ENCODE assay signal across 25 cellular contexts in the genomic region with DNA sequence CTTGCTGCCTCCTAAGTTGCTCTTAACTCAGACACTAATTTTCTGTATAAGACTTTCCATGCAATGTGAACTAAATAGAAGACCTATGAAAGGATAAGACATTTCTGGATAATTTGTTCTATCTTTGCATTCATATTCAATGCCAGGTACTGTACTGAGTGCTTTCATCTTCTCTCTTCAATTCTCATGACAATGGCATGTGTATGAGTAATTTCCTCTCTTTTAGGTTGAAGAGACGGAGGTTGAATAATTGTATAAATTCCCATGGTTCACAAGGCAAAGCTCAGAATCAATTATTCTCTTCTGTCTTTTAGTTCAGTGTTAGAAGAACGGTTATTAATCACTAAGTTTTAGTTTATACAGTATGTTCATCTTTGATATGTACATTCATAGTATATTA. TPM values are rescaled to one million over a fixed set of nuclear protein-coding genes. Genes with fewer than 3 reads are reported as not detected.
DNase-seq lines count a peak whose midpoint lies in the region; ATAC-seq, FAIRE-seq and TF ChIP-seq lines count a peak whose summit lies in the region.
"Had no signal": no experiment of that assay in that cellular context is flagged by ENCODE, and none has a peak within 500 bp of the region (broad histone marks: within the 10 kb centered on the region; RNA-seq: fewer than 3 reads in every experiment).

No MANE protein-coding gene starts in this region.

- peak overlapping the region; percentile 52 for H3K4me2 ChIP-seq in keratinocyte (ENCODE audit: control insufficient read depth, extremely low read depth, insufficient read depth, low read depth, low read length)

- CTCF ChIA-PET in MCF 10A (lab: Yijun Ruan, JAX) = interaction anchor here (0.6 kb wide), 1 partner anchor 1354 kb away, joined by 3 read pairs; no protein-coding TSS in a partner anchor

- H3K4me3 ChIP-seq in breast epithelium (no peak overlapping the region), astrocyte of the spinal cord (ENCODE audit: low read depth, low read length) (no peak overlapping the region), keratinocyte (ENCODE audit: control insufficient read depth in 2 of 3, extremely low read depth in 1 of 3, insufficient read depth in 2 of 3, low read depth in 1 of 3, low read length in 3 of 3) (peak overlapping the region in 1 of 3 experiments; percentile 15)

- no peak overlapping the region for H3K4me3 Mint-ChIP-seq in MCF 10A (ENCODE audit: unreplicated experiment)
- H3K4me3 Mint-ChIP-seq: activated CD4-positive, alpha-beta memory T cell treated with anti-CD3 and anti-CD28 coated beads for 36 hours; activated naive CD4-positive, alpha-beta T cell treated with anti-CD3 and anti-CD28 coated beads, Interleukin-2, amount 10 ng/mL, durations not matched to agents 7 days and 5 days; IgD-negative memory B cell; immature natural killer cell; naive thymus-derived CD4-positive, alpha-beta T cell; T-helper 1 cell treated with Interleukin-12 subunit alpha and Interleukin-12 subunit beta and Interleukin-4 antibody, amounts not matched to agents 30 μg/mL and 1 μg/mL, for 36 hours had no signal

- no peak overlapping the region for H3K9ac ChIP-seq in keratinocyte (ENCODE audit: control insufficient read depth, extremely low read depth, insufficient read depth, low read length)

- H3K27ac ChIP-seq in breast epithelium (no peak overlapping the region), keratinocyte (ENCODE audit: control insufficient read depth, insufficient read depth, low read length) (peak overlapping the region; percentile 26)
- H3K27ac ChIP-seq: 22Rv1, C4-2B, WERI-Rb-1 had no signal

- H3K79me2 ChIP-seq in keratinocyte (ENCODE audit: control insufficient read depth, insufficient read depth, low read length) = no peaks in the 10 kb centered on the region

- H3K9me3 ChIP-seq in breast epithelium (no peaks in the 10 kb centered on the region), keratinocyte (ENCODE audit: control insufficient read depth, low read depth, low read length) (no peaks in the 10 kb centered on the region)

- intact Hi-C loops in MCF 10A (cut with micrococcal nuclease) = loop anchor here (2.0 kb wide), 1 partner anchor 39 kb away; the partner anchor contains the start of gene FGF5
- intact Hi-C loops in breast epithelium (cut with DNase I; ENCODE audit: low total_unique reads) = no loop called here

- peak overlapping the region; percentile 11 for H3K27ac Mint-ChIP-seq in MCF 10A (ENCODE audit: low read depth, unreplicated experiment)
- H3K27ac Mint-ChIP-seq: activated CD4-positive, alpha-beta memory T cell treated with anti-CD3 and anti-CD28 coated beads for 36 hours; activated naive CD4-positive, alpha-beta T cell treated with anti-CD3 and anti-CD28 coated beads, Interleukin-2, amount 10 ng/mL, durations not matched to agents 7 days and 5 days; IgD-negative memory B cell; immature natural killer cell; naive thymus-derived CD4-positive, alpha-beta T cell; T-helper 1 cell treated with Interleukin-12 subunit alpha and Interleukin-12 subunit beta and Interleukin-4 antibody, amounts not matched to agents 30 μg/mL and 1 μg/mL, for 36 hours had no signal

- H3K27me3 ChIP-seq in breast epithelium (no peaks in the 10 kb centered on the region), keratinocyte (ENCODE audit: control insufficient read depth, extremely low read depth, insufficient read depth, low read length) (no peaks in the 10 kb centered on the region)

- H3K36me3 ChIP-seq in breast epithelium (no peaks in the 10 kb centered on the region), keratinocyte (ENCODE audit: control insufficient read depth in 2 of 2, extremely low read depth in 1 of 2, insufficient read depth in 2 of 2, low read length in 2 of 2) (no peaks in the 10 kb centered on the region)
- H3K36me3 ChIP-seq: WERI-Rb-1 had no signal

- dilution Hi-C loops in keratinocyte (cut with MboI; ENCODE audit: extremely low pct_ligation_motif_present, low sequenced_read_pairs) = no loop called here

- no peaks in the 10 kb centered on the region for H3K9me3 Mint-ChIP-seq in MCF 10A (ENCODE audit: unreplicated experiment)
- H3K9me3 Mint-ChIP-seq: activated CD4-positive, alpha-beta memory T cell treated with anti-CD3 and anti-CD28 coated beads for 36 hours had no signal

- no peak overlapping the region for H2AFZ ChIP-seq in keratinocyte (ENCODE audit: control insufficient read depth, low read length)

- H3K27me3 Mint-ChIP-seq in MCF 10A (ENCODE audit: insufficient read depth, unreplicated experiment) = no peaks in the 10 kb centered on the region

- H4K20me1 ChIP-seq in keratinocyte (ENCODE audit: control insufficient read depth, extremely low read depth, insufficient read depth, low read length) = no peaks in the 10 kb centered on the region

- no peaks in the 10 kb centered on the region for H3K9me1 ChIP-seq in keratinocyte (ENCODE audit: control insufficient read depth, extremely low read depth, insufficient read depth, low read length)

- peaks cover 6% of the 10 kb centered on the region for H3K36me3 Mint-ChIP-seq in MCF 10A (ENCODE audit: insufficient read depth, unreplicated experiment)
- H3K36me3 Mint-ChIP-seq: activated CD4-positive, alpha-beta memory T cell treated with anti-CD3 and anti-CD28 coated beads for 36 hours; activated naive CD4-positive, alpha-beta T cell treated with anti-CD3 and anti-CD28 coated beads, Interleukin-2, amount 10 ng/mL, durations not matched to agents 7 days and 5 days; immature natural killer cell; naive thymus-derived CD4-positive, alpha-beta T cell had no signal

- ATAC-seq in GM18517 (IDR thresholded peaks at IDR 0.05; ENCODE audit: unreplicated experiment) (no peak), GM21717 (IDR thresholded peaks at IDR 0.05; ENCODE audit: unreplicated experiment) (no peak), GM18870 (IDR thresholded peaks at IDR 0.05; ENCODE audit: unreplicated experiment) (no peak)
- ATAC-seq: naive thymus-derived CD4-positive, alpha-beta T cell had no signal

- H3K4me1 Mint-ChIP-seq in MCF 10A (ENCODE audit: insufficient read depth, unreplicated experiment) = peaks cover 43% of the 10 kb centered on the region
- H3K4me1 Mint-ChIP-seq: activated naive CD4-positive, alpha-beta T cell treated with anti-CD3 and anti-CD28 coated beads, Interleukin-2, amount 10 ng/mL, durations not matched to agents 7 days and 5 days; IgD-negative memory B cell; naive thymus-derived CD4-positive, alpha-beta T cell had no signal

- no peak for TF ChIP-seq POLR2A in breast epithelium (IDR thresholded peaks at IDR 0.05)

- peak; percentile 75 for FAIRE-seq in keratinocyte (lab: Jason Lieb, UNC)
- FAIRE-seq: colon, endometrium had no signal

- DNase-seq in MCF 10A (ENCODE audit: unreplicated experiment) (peak; percentile 30), breast epithelium (ENCODE audit: low spot score in 2 of 2) (no peak), astrocyte of the spinal cord (ENCODE audit: low read depth, low spot score) (peak; percentile 45), keratinocyte (ENCODE audit: low read depth, low spot score) (no peak), inferior parietal cortex (ENCODE audit: extremely low spot score) (no peak)
- DNase-seq: activated CD4-positive, alpha-beta memory T cell treated with anti-CD3 and anti-CD28 coated beads for 36 hours; activated naive CD4-positive, alpha-beta T cell treated with anti-CD3 and anti-CD28 coated beads, Interleukin-2, amount 10 ng/mL, durations not matched to agents 7 days and 5 days; activated T-cell treated with anti-CD3 and anti-CD28 coated beads, Interleukin-2, amount 50 U/mL, for 1 hour; aorta; DMS153; immature natural killer cell; naive thymus-derived CD4-positive, alpha-beta T cell; NCI-H187; Right ventricle myocardium superior; WERI-Rb-1 had no signal

- no TSS peak for BruUV-seq in MCF 10A (replicated peaks; lab: Mats Ljungman, UMichigan)

- no peaks in the 10 kb centered on the region for H3K4me1 ChIP-seq in breast epithelium
- H3K4me1 ChIP-seq in keratinocyte (ENCODE audit: control insufficient read depth, extremely low read depth, insufficient read depth, low read length) = peaks cover 52% of the 10 kb centered on the region

- POLR2A ChIA-PET in MCF 10A (lab: Yijun Ruan, JAX) = interaction anchor here (1.1 to 2.7 kb wide), 2 partner anchors 40 to 1367 kb away, joined by 3 to 15 read pairs; partner anchors contain the start of genes FGF5 and PAQR3

- in situ Hi-C loops in astrocyte of the spinal cord (cut with HindIII; ENCODE audit: low sequenced_read_pairs) = no loop called here

- TF ChIP-seq CTCF in MCF 10A (IDR thresholded peaks at IDR 0.05; ENCODE audit: unreplicated experiment) = no peak
- no peak for TF ChIP-seq CTCF in breast epithelium (IDR thresholded peaks at IDR 0.05)
- no peak for TF ChIP-seq CTCF in astrocyte of the spinal cord (IDR thresholded peaks at IDR 0.05; ENCODE audit: low read depth, low read length)
- TF ChIP-seq CTCF in keratinocyte (optimal IDR thresholded peaks at IDR 0.05 in 1 of 3, IDR thresholded peaks at IDR 0.05 in 1 of 3, conservative IDR thresholded peaks at IDR 0.05 in 1 of 3; ENCODE audit: extremely low read depth in 1 of 3, insufficient read depth in 2 of 3, low read length in 3 of 3) = no peak

RNA-seq across cellular contexts. Expression of gene CFAP299, which starts 29.3 kb away (rescaled TPM):
- 0.33 TPM in 1 of 2 replicates, not detected in the other for total RNA-seq in MCF 10A (2022)
- total RNA-seq in breast epithelium = under 1 TPM in 2 of 3 donors, not detected in 1; under 0.01 to 0.15 TPM
- 0.14 to 0.24 TPM in 2 of 3 replicates, not detected in the other for polyA plus RNA-seq in keratinocyte
- polyA plus RNA-seq in keratinocyte (2011; ENCODE audit: low read depth) = not detected
- 0.30 TPM in 1 of 2 replicates, not detected in the other for polyA plus RNA-seq in keratinocyte (2011; cell fraction: cytosol; rRNA removed)
- polyA plus RNA-seq in keratinocyte (2011; cell fraction: nucleus; rRNA removed) = 0.41 and 0.84 TPM in 2 replicates
- not detected in 2 replicates for polyA plus RNA-seq in keratinocyte (2012; ENCODE audit: low replicate concordance)
- polyA minus RNA-seq in keratinocyte = 0.07 to 0.70 TPM in 2 of 3 replicates, not detected in the other
- polyA minus RNA-seq in keratinocyte (2011; cell fraction: cytosol; rRNA and poly(A)+ RNA removed) = not detected
- 1.4 TPM in 1 of 2 replicates, not detected in the other for polyA minus RNA-seq in keratinocyte (2011; cell fraction: nucleus; rRNA and poly(A)+ RNA removed)
- total RNA-seq: activated CD4-positive, alpha-beta memory T cell treated with anti-CD3 and anti-CD28 coated beads for 36 hours; aorta; naive thymus-derived CD4-positive, alpha-beta T cell; NCI-H460; Right ventricle myocardium superior had no signal
- polyA plus RNA-seq: aorta; IgD-negative memory B cell; naive thymus-derived CD4-positive, alpha-beta T cell had no signal

RNA-seq across cellular contexts. Expression of gene FGF5, which starts 39.8 kb away (rescaled TPM):
- total RNA-seq in MCF 10A (2022) (not detected in 2 replicates), breast epithelium (not detected)
- polyA plus RNA-seq in keratinocyte = 3.9 to 5.4 TPM (median 4.4 TPM) in 3 replicates
- polyA plus RNA-seq in keratinocyte (2011; ENCODE audit: low read depth) = 1.9 TPM
- polyA plus RNA-seq in keratinocyte (2011; cell fraction: cytosol; rRNA removed) = 4.4 and 6.0 TPM in 2 replicates
- 4.9 and 5.1 TPM in 2 replicates for polyA plus RNA-seq in keratinocyte (2011; cell fraction: nucleus; rRNA removed)
- 1.0 and 5.1 TPM in 2 replicates for polyA plus RNA-seq in keratinocyte (2012; ENCODE audit: low replicate concordance)
- polyA minus RNA-seq in keratinocyte = 4.7 to 8.3 TPM (median 5.6 TPM) in 3 replicates
- polyA minus RNA-seq in keratinocyte (2011; cell fraction: cytosol; rRNA and poly(A)+ RNA removed) = 12.3 TPM
- polyA minus RNA-seq in keratinocyte (2011; cell fraction: nucleus; rRNA and poly(A)+ RNA removed) = 7.5 and 12.9 TPM in 2 replicates
- total RNA-seq: activated CD4-positive, alpha-beta memory T cell treated with anti-CD3 and anti-CD28 coated beads for 36 hours; NCI-H460 had no signal
- polyA plus RNA-seq: aorta; IgD-negative memory B cell; immature natural killer cell; naive thymus-derived CD4-positive, alpha-beta T cell had no signal

Comparison
In these comparisons a context has a peak if more than half of its experiments do, and no peak if none do; other contexts are left out.
1. DNase-seq: peak in MCF 10A (single experiment) and astrocyte of the spinal cord (single experiment); none in breast epithelium (0 of 2), keratinocyte (single experiment) and inferior parietal cortex (single experiment).